Comparison of ENCODE assay signal across 1 cellular context in genomic region chr3:101850327-101851048, GRCh38.
TF ChIP-seq lines count a peak whose summit lies in the region.

No MANE protein-coding gene starts in this region.

TF ChIP-seq in H1, 55 proteins besides CTCF, POLR2A, EP300 and RAD21 (continued from another document):
- TF ChIP-seq CHD7 (IDR thresholded peaks at IDR 0.05; ENCODE audit: insufficient replicate concordance, low read length) = no peak
- TF ChIP-seq GABPA (IDR thresholded peaks at IDR 0.05; ENCODE audit: borderline replicate concordance, insufficient read depth, low read length) = no peak
- no peak for TF ChIP-seq KDM5A (IDR thresholded peaks at IDR 0.05; ENCODE audit: low read length)
- no peak for TF ChIP-seq SIX5 (IDR thresholded peaks at IDR 0.05; ENCODE audit: low read depth, low read length)
- no peak for TF ChIP-seq FOSL1 (IDR thresholded peaks at IDR 0.05; ENCODE audit: insufficient read depth, low read depth, low read length)
- no peak for TF ChIP-seq SP4 (IDR thresholded peaks at IDR 0.05; ENCODE audit: low read length)
- no peak for TF ChIP-seq KDM4A (IDR thresholded peaks at IDR 0.05; ENCODE audit: low read depth, low read length, severe bottlenecking)
TF ChIP-seq in H1: peak in this region for 0.
